In the genomic region with DNA sequence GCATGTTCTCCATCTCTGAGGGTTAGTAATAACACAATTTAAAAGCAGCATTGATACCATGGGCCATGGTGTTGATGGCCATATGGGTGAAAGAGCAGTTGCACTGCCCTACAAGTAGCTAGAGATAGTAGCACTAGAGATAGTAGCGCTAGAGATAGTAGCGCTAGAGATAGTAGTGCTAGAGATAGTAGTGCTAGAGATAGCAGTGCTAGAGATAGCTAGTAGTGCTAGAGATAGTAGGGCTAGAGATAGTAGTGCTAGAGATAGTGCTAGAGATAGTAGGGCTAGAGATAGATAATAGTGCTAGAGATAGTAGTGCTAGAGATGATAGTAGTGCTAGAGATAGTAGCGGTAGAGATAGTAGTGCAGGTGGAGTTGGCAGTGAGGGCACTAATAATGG, we compare ENCODE assay signal across 7 cellular contexts. TPM values are rescaled to one million over a fixed set of nuclear protein-coding genes. Genes with fewer than 3 reads are reported as not detected.
"Had no signal": no experiment of that assay in that cellular context is flagged by ENCODE, and none has a peak within 500 bp of the region (broad histone marks: within the 10 kb centered on the region; RNA-seq: fewer than 3 reads in every experiment).

No MANE protein-coding gene starts in this region.

- FAIRE-seq: HepG2, HTR-8/SVneo had no signal

- H3K9me3 ChIP-seq: HAP-1 had no signal

- H3K4me1 ChIP-seq: HAP-1 had no signal

- DNase-seq: GM23248, GOT3, H7, KBM-7 had no signal

- H3K36me3 ChIP-seq: HAP-1 had no signal

- H3K27ac ChIP-seq: GM23248 had no signal

- H3K9ac ChIP-seq: GM23248 had no signal

- H3K4me3 ChIP-seq: GM23248, HAP-1 had no signal

RNA-seq across cellular contexts. Expression of gene KLHL14, which starts 39.5 kb away (rescaled TPM):
- polyA plus RNA-seq: GM23248 had no signal
